Comparison of ENCODE assay signal across 19 cellular contexts in the genomic region with DNA sequence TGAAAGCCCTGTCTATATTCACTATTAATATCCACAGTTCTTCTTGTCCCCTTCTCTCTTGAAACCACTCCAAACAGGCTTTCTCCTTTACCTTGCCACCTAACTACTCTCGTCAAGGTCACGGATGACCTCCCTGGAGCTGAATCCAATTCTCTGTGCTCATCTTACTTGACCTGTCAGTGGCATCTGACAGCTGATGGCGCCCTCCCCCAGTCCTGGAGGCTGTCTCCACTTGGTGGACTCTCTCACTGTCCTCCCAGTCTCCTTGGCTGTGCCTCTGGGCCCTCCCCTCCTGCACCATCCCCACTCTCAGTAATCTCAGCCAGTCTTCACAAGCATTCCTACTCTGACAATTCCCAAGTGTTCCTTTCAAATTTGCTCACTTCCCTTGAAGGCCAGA. TPM values are rescaled to one million over a fixed set of nuclear protein-coding genes. Genes with fewer than 3 reads are reported as not detected.
A peak's percentile ranks its signal among the peaks of the same experiment; 100 is the strongest.
DNase-seq lines count a peak whose midpoint lies in the region; ATAC-seq and TF ChIP-seq lines count a peak whose summit lies in the region.
"Had no signal": no experiment of that assay in that cellular context is flagged by ENCODE, and none has a peak within 500 bp of the region (broad histone marks: within the 10 kb centered on the region; RNA-seq: fewer than 3 reads in every experiment).

No MANE protein-coding gene starts in this region.

- dilution Hi-C loops in mammary epithelial cell (cut with HindIII; ENCODE audit: low sequenced_read_pairs), result no loop called here

- H3K4me3 ChIP-seq in breast epithelium (peak overlapping the region in 1 of 3 donors; percentile 8), mammary epithelial cell (replicated peaks in 1 of 3; ENCODE audit: insufficient read depth in 1 of 3, low read depth in 2 of 3, low read length in 3 of 3) (no peak overlapping the region), brain microvascular endothelial cell (ENCODE audit: low read depth, low read length) (no peak overlapping the region), muscle layer of duodenum (ENCODE audit: low read depth in 1 of 2, low read length in 2 of 2) (no peak overlapping the region), upper lobe of left lung (no peak overlapping the region)

- ATAC-seq in upper lobe of left lung (ENCODE audit: low FRiP score in 2 of 2), result no peak
- ATAC-seq: activated naive CD8-positive, alpha-beta T cell treated with anti-CD3 and anti-CD28 coated beads, Interleukin-2, amount 50 U/mL, for 24 hours; Panc1; stimulated activated effector memory CD8-positive, alpha-beta T cell treated with anti-CD3 and anti-CD28 coated beads, Interleukin-12 subunit alpha, Interleukin-12 subunit beta, amount 100 ng/mL, for 72 hours had no signal

- BruUV-seq in mammary epithelial cell (replicated peaks; lab: Mats Ljungman, UMichigan), result no TSS peak

- CTCF ChIA-PET in mammary epithelial cell (lab: Charles Lee; ENCODE audit: low non-redundant PET), result no interaction called here
- CTCF ChIA-PET in activated naive CD4-positive, alpha-beta T cell treated with anti-CD3 and anti-CD28 coated beads, Interleukin-2, amount 10 ng/mL, durations not matched to agents 7 days and 5 days (lab: Charles Lee), result no interaction called here

- no peaks in the 10 kb centered on the region for H3K27me3 Mint-ChIP-seq in activated naive CD4-positive, alpha-beta T cell treated with anti-CD3 and anti-CD28 coated beads, Interleukin-2, amount 10 ng/mL, durations not matched to agents 7 days and 5 days
- H3K27me3 Mint-ChIP-seq: activated naive CD8-positive, alpha-beta T cell treated with anti-CD3 and anti-CD28 coated beads, Interleukin-2, amount 50 U/mL, for 24 hours had no signal

- DNase-seq in breast epithelium (ENCODE audit: low spot score in 2 of 2) (no peak), mammary epithelial cell (no peak), brain microvascular endothelial cell (no peak), upper lobe of left lung (no peak), amygdala (lab: John Stamatoyannopoulos, UW) (no peak), nucleus accumbens (lab: John Stamatoyannopoulos, UW) (no peak)
- DNase-seq in activated naive CD4-positive, alpha-beta T cell treated with anti-CD3 and anti-CD28 coated beads, Interleukin-2, amount 10 ng/mL, durations not matched to agents 7 days and 5 days, result no peak
- DNase-seq: activated naive CD8-positive, alpha-beta T cell treated with anti-CD3 and anti-CD28 coated beads, Interleukin-2, amount 50 U/mL, for 24 hours; activated T-cell treated with anti-CD3 and anti-CD28 coated beads for 4 hours; NCI-H526; stimulated activated CD4-positive, alpha-beta T cell treated with anti-CD3 and anti-CD28 coated beads, Interleukin-4, amount 100 ng/mL, for 4 hours had no signal

- TF ChIP-seq POLR2A in breast epithelium (IDR thresholded peaks at IDR 0.05), result no peak
- no peak for TF ChIP-seq POLR2A in upper lobe of left lung (IDR thresholded peaks at IDR 0.05)

- intact Hi-C loops in breast epithelium (cut with DNase I; ENCODE audit: low total_unique reads) (no loop called here), mammary epithelial cell (cut with micrococcal nuclease) (no loop called here)

- H3K9me3 ChIP-seq in breast epithelium (no peaks in the 10 kb centered on the region), mammary epithelial cell (replicated peaks; ENCODE audit: insufficient read depth, low read length) (no peaks in the 10 kb centered on the region), muscle layer of duodenum (ENCODE audit: control insufficient read depth in 1 of 2, low read length in 2 of 2) (no peaks in the 10 kb centered on the region), upper lobe of left lung (no peaks in the 10 kb centered on the region)

- TF ChIP-seq CTCF in breast epithelium (IDR thresholded peaks at IDR 0.05) (no peak), mammary epithelial cell (conservative IDR thresholded peaks at IDR 0.05 in 1 of 2, IDR thresholded peaks at IDR 0.05 in 1 of 2; ENCODE audit: extremely low read depth in 1 of 2, insufficient read depth in 1 of 2, low read depth in 1 of 2, low read length in 2 of 2) (no peak), brain microvascular endothelial cell (IDR thresholded peaks at IDR 0.05; ENCODE audit: low read depth, low read length, missing control alignments) (no peak), upper lobe of left lung (IDR thresholded peaks at IDR 0.05) (no peak)

- no peak overlapping the region for H2AFZ ChIP-seq in mammary epithelial cell (ENCODE audit: low read depth, low read length)

- H4K20me1 ChIP-seq in mammary epithelial cell (ENCODE audit: insufficient read depth, low read length), result no peaks in the 10 kb centered on the region

- no peak overlapping the region for H3K9ac ChIP-seq in mammary epithelial cell (ENCODE audit: insufficient read depth, low read length)

- WGBS in mammary epithelial cell (ENCODE audit: low coverage, missing lambda C conversion rate), result 93% methylated on average over 3 of the region's 3 CpGs
- 61 to 68% methylated on average over 3 of the region's 3 CpGs for WGBS in upper lobe of left lung, 2 donors

- H3K27ac ChIP-seq in breast epithelium, result peak overlapping the region; percentile 9 to 73
- H3K27ac ChIP-seq in mammary epithelial cell (ENCODE audit: insufficient read depth, low read depth, low read length), result no peak overlapping the region
- H3K27ac ChIP-seq in brain microvascular endothelial cell, result peak overlapping the region; percentile 43
- peak overlapping the region; percentile 5 for H3K27ac ChIP-seq in muscle layer of duodenum (ENCODE audit: low read length)
- H3K27ac ChIP-seq in upper lobe of left lung, result peak overlapping the region; percentile 35 to 59 (median 44)

- H3K4me1 ChIP-seq in breast epithelium (peaks cover 21 to 43% of the 10 kb centered on the region in 2 donors), mammary epithelial cell (ENCODE audit: insufficient read depth, low read length) (peaks cover 32% of the 10 kb centered on the region), muscle layer of duodenum (ENCODE audit: control insufficient read depth in 1 of 2, insufficient read depth in 2 of 2, low read length in 2 of 2) (peaks cover 33 to 64% of the 10 kb centered on the region in 2 donors), upper lobe of left lung (peaks cover 70 to 77% (median 73%) of the 10 kb centered on the region in 4 donors)

- no peaks in the 10 kb centered on the region for H3K9me3 Mint-ChIP-seq in activated naive CD4-positive, alpha-beta T cell treated with anti-CD3 and anti-CD28 coated beads, Interleukin-2, amount 10 ng/mL, durations not matched to agents 7 days and 5 days
- H3K9me3 Mint-ChIP-seq: activated naive CD8-positive, alpha-beta T cell treated with anti-CD3 and anti-CD28 coated beads, Interleukin-2, amount 50 U/mL, for 24 hours; dendritic cell treated with granulocyte-macrophage colony-stimulating factor and Interleukin-4, amounts not matched to agents 40 ng/mL and 50 ng/mL, for 4 days; stimulated activated effector memory CD8-positive, alpha-beta T cell treated with anti-CD3 and anti-CD28 coated beads, Interleukin-12 subunit alpha, Interleukin-12 subunit beta, amount 100 ng/mL, for 72 hours; T-helper 1 cell treated with Interleukin-12 subunit alpha and Interleukin-12 subunit beta and Interleukin-4 antibody, amounts not matched to agents 30 μg/mL and 1 μg/mL, for 36 hours had no signal

- no peaks in the 10 kb centered on the region for H3K36me3 ChIP-seq in breast epithelium
- peaks cover 37% of the 10 kb centered on the region for H3K36me3 ChIP-seq in mammary epithelial cell (ENCODE audit: insufficient read depth, low read length)
- peaks cover 86% of the 10 kb centered on the region for H3K36me3 ChIP-seq in brain microvascular endothelial cell (replicated peaks)
- H3K36me3 ChIP-seq in muscle layer of duodenum (ENCODE audit: control insufficient read depth in 1 of 2, insufficient read depth in 2 of 2, low read length in 2 of 2), result peaks cover 32 to 60% of the 10 kb centered on the region in 2 donors
- H3K36me3 ChIP-seq in upper lobe of left lung, result peaks cover 26 to 84% (median 66%) of the 10 kb centered on the region in 4 donors

- no peak overlapping the region for H3K4me3 Mint-ChIP-seq in activated naive CD4-positive, alpha-beta T cell treated with anti-CD3 and anti-CD28 coated beads, Interleukin-2, amount 10 ng/mL, durations not matched to agents 7 days and 5 days
- H3K4me3 Mint-ChIP-seq: activated naive CD8-positive, alpha-beta T cell treated with anti-CD3 and anti-CD28 coated beads, Interleukin-2, amount 50 U/mL, for 24 hours; dendritic cell treated with granulocyte-macrophage colony-stimulating factor and Interleukin-4, amounts not matched to agents 40 ng/mL and 50 ng/mL, for 4 days; stimulated activated effector memory CD8-positive, alpha-beta T cell treated with anti-CD3 and anti-CD28 coated beads, Interleukin-12 subunit alpha, Interleukin-12 subunit beta, amount 100 ng/mL, for 72 hours; T-helper 1 cell treated with Interleukin-12 subunit alpha and Interleukin-12 subunit beta and Interleukin-4 antibody, amounts not matched to agents 30 μg/mL and 1 μg/mL, for 36 hours had no signal

- H3K27ac Mint-ChIP-seq in activated naive CD4-positive, alpha-beta T cell treated with anti-CD3 and anti-CD28 coated beads, Interleukin-2, amount 10 ng/mL, durations not matched to agents 7 days and 5 days, result no peak overlapping the region
- H3K27ac Mint-ChIP-seq: activated naive CD8-positive, alpha-beta T cell treated with anti-CD3 and anti-CD28 coated beads, Interleukin-2, amount 50 U/mL, for 24 hours; dendritic cell treated with granulocyte-macrophage colony-stimulating factor and Interleukin-4, amounts not matched to agents 40 ng/mL and 50 ng/mL, for 4 days; stimulated activated effector memory CD8-positive, alpha-beta T cell treated with anti-CD3 and anti-CD28 coated beads, Interleukin-12 subunit alpha, Interleukin-12 subunit beta, amount 100 ng/mL, for 72 hours; T-helper 1 cell treated with Interleukin-12 subunit alpha and Interleukin-12 subunit beta and Interleukin-4 antibody, amounts not matched to agents 30 μg/mL and 1 μg/mL, for 36 hours had no signal

- in situ Hi-C loops in mammary epithelial cell (cut with MboI; ENCODE audit: low sequenced_read_pairs in 2 of 2), result no loop called here
- in situ Hi-C loops in brain microvascular endothelial cell (cut with HindIII; ENCODE audit: low pct_ligation_motif_present, low sequenced_read_pairs), result no loop called here

- H3K79me2 ChIP-seq in mammary epithelial cell (ENCODE audit: insufficient read depth, low read length), result peaks cover 83% of the 10 kb centered on the region

- peaks cover 14% of the 10 kb centered on the region for H3K4me1 Mint-ChIP-seq in activated naive CD4-positive, alpha-beta T cell treated with anti-CD3 and anti-CD28 coated beads, Interleukin-2, amount 10 ng/mL, durations not matched to agents 7 days and 5 days

- H3K27me3 ChIP-seq in breast epithelium, result no peaks in the 10 kb centered on the region
- no peaks in the 10 kb centered on the region for H3K27me3 ChIP-seq in mammary epithelial cell (ENCODE audit: insufficient read depth, low read length)
- H3K27me3 ChIP-seq in brain microvascular endothelial cell (replicated peaks), result no peaks in the 10 kb centered on the region
- H3K27me3 ChIP-seq in muscle layer of duodenum (ENCODE audit: low read depth, low read length), result no peaks in the 10 kb centered on the region
- no peaks in the 10 kb centered on the region for H3K27me3 ChIP-seq in upper lobe of left lung

- no peak for TF ChIP-seq EP300 in upper lobe of left lung (IDR thresholded peaks at IDR 0.05)

- no peak overlapping the region for H3K4me2 ChIP-seq in mammary epithelial cell (ENCODE audit: insufficient read depth, low read depth, low read length)

- H3K36me3 Mint-ChIP-seq in activated naive CD4-positive, alpha-beta T cell treated with anti-CD3 and anti-CD28 coated beads, Interleukin-2, amount 10 ng/mL, durations not matched to agents 7 days and 5 days, result no peaks in the 10 kb centered on the region
- H3K36me3 Mint-ChIP-seq: stimulated activated effector memory CD8-positive, alpha-beta T cell treated with anti-CD3 and anti-CD28 coated beads, Interleukin-12 subunit alpha, Interleukin-12 subunit beta, amount 100 ng/mL, for 72 hours had no signal

RNA-seq across cellular contexts. Expression of a gene that starts 8.7 kb away (rescaled TPM):
- 100 to 1,000 TPM in 1 of 3 donors, 10 to 100 TPM in 2; 79.3 to 111 (median 82.7) TPM for total RNA-seq in breast epithelium
- total RNA-seq in mammary epithelial cell, result 100 to 1,000 TPM; 195 to 208 TPM
- 84.3 TPM for polyA plus RNA-seq in mammary epithelial cell
- polyA minus RNA-seq in mammary epithelial cell, result 309 TPM
- total RNA-seq in upper lobe of left lung, result 100 to 1,000 TPM; 120 to 322 (median 184) TPM

RNA-seq across cellular contexts. Expression of a gene that starts 19.7 kb away (rescaled TPM):
- total RNA-seq in breast epithelium, result 10 to 100 TPM; 60.0 to 83.9 (median 76.5) TPM
- total RNA-seq in mammary epithelial cell, result 100 to 1,000 TPM in 1 of 2 donors, 10 to 100 TPM in 1; 53.0 to 127 TPM
- polyA plus RNA-seq in mammary epithelial cell, result 160 TPM
- polyA minus RNA-seq in mammary epithelial cell, result 291 TPM
- total RNA-seq in upper lobe of left lung, result 10 to 100 TPM; 48.2 to 89.6 (median 65.5) TPM

RNA-seq across cellular contexts. Expression of a gene that starts 22.1 kb away (rescaled TPM):
- total RNA-seq in breast epithelium (not detected), mammary epithelial cell (not detected), upper lobe of left lung (not detected)
- polyA plus RNA-seq in mammary epithelial cell, result not detected
- not detected for polyA minus RNA-seq in mammary epithelial cell
- total RNA-seq: fibroblast of lung, mononuclear cell, posterior vena cava had no signal
- polyA plus RNA-seq: fibroblast of lung had no signal
